8 cellular contexts compared by ENCODE assay signal in the genomic region with DNA sequence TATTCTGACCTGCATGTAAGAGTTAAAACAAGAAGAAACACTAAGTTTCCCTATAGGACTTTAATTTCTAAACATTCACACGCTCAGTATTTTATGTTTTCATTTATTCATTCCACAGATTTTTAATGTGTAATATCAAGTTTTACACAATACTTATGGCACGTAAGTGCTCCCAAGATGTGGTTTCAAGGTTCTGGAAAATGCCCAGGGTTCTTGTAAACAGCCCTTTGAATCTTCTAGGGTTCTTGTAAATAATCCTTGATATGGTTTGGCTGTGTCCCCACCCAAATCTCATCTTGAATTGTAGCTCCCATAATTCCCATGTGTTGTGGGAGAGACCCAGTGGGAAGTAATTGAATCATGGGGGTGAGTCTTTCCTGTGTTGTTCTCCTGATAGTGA.
"Had no signal": no experiment of that assay in that cellular context is flagged by ENCODE, and none has a peak within 500 bp of the region (broad histone marks: within the 10 kb centered on the region; RNA-seq: fewer than 3 reads in every experiment).

No MANE protein-coding gene starts in this region.

- DNase-seq: GM23248, GOT3, H7, HFFc6, KBM-7 had no signal

- H3K36me3 ChIP-seq: HAP-1 had no signal

- H3K4me3 ChIP-seq: GM23248, HAP-1 had no signal

- ATAC-seq: HCT116 had no signal

- H3K9me3 ChIP-seq: HAP-1 had no signal

- H3K9ac ChIP-seq: GM23248, KMS-11 had no signal

- H3K27ac ChIP-seq: GM23248, KMS-11 had no signal

- H3K4me2 ChIP-seq: KMS-11 had no signal

- H2AFZ ChIP-seq: GM23248 had no signal
